ENCODE assay signal across 8 cellular contexts in the genomic region with DNA sequence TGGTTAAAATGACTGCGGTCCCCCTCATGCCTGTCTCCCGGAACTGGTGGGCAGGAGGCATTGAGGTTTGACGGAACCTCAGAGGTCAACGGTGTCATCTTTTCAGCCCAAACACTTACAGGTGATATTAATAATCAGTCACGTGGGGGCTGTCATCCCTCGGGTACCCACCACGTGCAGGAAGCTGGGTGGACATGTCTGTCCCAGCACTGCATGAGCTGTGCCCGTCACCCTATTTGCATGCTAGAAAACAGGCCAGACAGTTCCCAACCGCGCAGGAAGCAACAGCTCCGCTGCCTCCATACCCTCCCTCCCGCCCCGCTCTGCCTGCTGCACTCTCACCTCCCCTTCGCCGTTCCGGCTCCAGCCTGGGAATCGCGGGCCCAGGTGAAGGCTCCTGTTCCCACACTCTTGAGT. TPM values are rescaled to one million over a fixed set of nuclear protein-coding genes. Genes with fewer than 3 reads are reported as not detected.
A peak's percentile ranks its signal among the peaks of the same experiment; 100 is the strongest.
DNase-seq lines count a peak whose midpoint lies in the region; ATAC-seq and TF ChIP-seq lines count a peak whose summit lies in the region.

No MANE protein-coding gene starts in this region.

- no peak overlapping the region for H3K27ac ChIP-seq in thyroid gland

- peaks cover 3 to 6% of the 10 kb centered on the region in 2 donors for H3K36me3 ChIP-seq in thyroid gland

- H3K36me3 Mint-ChIP-seq in mesothelial cell of epicardium, result peaks cover 15% of the 10 kb centered on the region

- TF ChIP-seq CTCF in GM10266 (IDR thresholded peaks at IDR 0.05; ENCODE audit: control insufficient read depth, insufficient read depth, low read depth, missing control alignments) (no peak), mesothelial cell of epicardium (IDR thresholded peaks at IDR 0.05; ENCODE audit: unreplicated experiment) (no peak), thyroid gland (IDR thresholded peaks at IDR 0.05) (no peak)

- ATAC-seq in HG02840 (IDR thresholded peaks at IDR 0.05; ENCODE audit: low FRiP score, unreplicated experiment), result peak; percentile 34

- DNase-seq in GM10266 (ENCODE audit: extremely low spot score) (peak; percentile 74), mesothelial cell of epicardium (ENCODE audit: low spot score in 2 of 2, unreplicated experiment in 2 of 2) (no peak), thyroid gland (no peak), DMS 273 treated with DMSO at 0.1 percent for 48 hours (lab: John Stamatoyannopoulos, UW) (no peak), mesenteric fat pad (ENCODE audit: low spot score) (no peak), hepatic stellate cell (ENCODE audit: low spot score) (no peak)
- peak; percentile 51 for DNase-seq in activated CD8-positive, alpha-beta memory T cell treated with anti-CD3 and anti-CD28 coated beads, Interleukin-2, amount 50 U/mL, for 4 hours

- no peaks in the 10 kb centered on the region for H3K9me3 ChIP-seq in thyroid gland

- H3K4me1 ChIP-seq in thyroid gland, result peaks cover 24 to 36% of the 10 kb centered on the region in 2 donors

- H3K9me3 Mint-ChIP-seq in mesothelial cell of epicardium, result no peaks in the 10 kb centered on the region

- peaks cover 9% of the 10 kb centered on the region for H3K4me1 Mint-ChIP-seq in mesothelial cell of epicardium

- intact Hi-C loops in thyroid gland (cut with DNase I), result no loop called here

- H3K4me3 ChIP-seq in thyroid gland (replicated peaks in 1 of 3), result no peak overlapping the region

- peaks cover 14% of the 10 kb centered on the region for H3K27me3 ChIP-seq in thyroid gland

- peaks cover 40% of the 10 kb centered on the region for H3K27me3 Mint-ChIP-seq in mesothelial cell of epicardium (ENCODE audit: low read depth)

- 10 to 15% methylated on average over 10 to 16 of the region's 18 CpGs for WGBS in thyroid gland, 2 donors

- H3K27ac Mint-ChIP-seq in mesothelial cell of epicardium, result no peak overlapping the region

- no peak for TF ChIP-seq POLR2A in thyroid gland (IDR thresholded peaks at IDR 0.05)

- peak overlapping the region; percentile 47 for H3K4me3 Mint-ChIP-seq in mesothelial cell of epicardium

RNA-seq across cellular contexts. Expression of a gene that starts 1.4 kb away (rescaled TPM):
- total RNA-seq in mesothelial cell of epicardium (0.49 to 1.3 TPM (median 1.0 TPM) in 3 replicates), thyroid gland (not detected), mesenteric fat pad (not detected)

RNA-seq across cellular contexts. Expression of a gene that starts 7.2 kb away (rescaled TPM):
- 22.8 to 26.5 TPM (median 23.7 TPM) in 3 replicates for total RNA-seq in mesothelial cell of epicardium
- 10 to 100 TPM in 3 of 4 donors, 1 to 10 TPM in 1; 7.8 to 37.2 (median 22.3) TPM for total RNA-seq in thyroid gland
- 15.7 TPM for total RNA-seq in mesenteric fat pad

RNA-seq across cellular contexts. Expression of a gene that starts 9.9 kb away (rescaled TPM):
- total RNA-seq in mesothelial cell of epicardium (0.42 to 1.3 TPM (median 0.73 TPM) in 3 replicates), thyroid gland (not detected), mesenteric fat pad (not detected)

RNA-seq across cellular contexts. Expression of a gene that starts 18.5 kb away (rescaled TPM):
- 50.6 to 52.7 TPM (median 52.7 TPM) in 3 replicates for total RNA-seq in mesothelial cell of epicardium
- 10 to 100 TPM; 19.0 to 38.4 (median 27.4) TPM for total RNA-seq in thyroid gland
- 50.5 TPM for total RNA-seq in mesenteric fat pad

RNA-seq across cellular contexts. Expression of a gene that starts 19.3 kb away (rescaled TPM):
- 35.5 to 40.6 TPM (median 37.2 TPM) in 3 replicates for total RNA-seq in mesothelial cell of epicardium
- total RNA-seq in thyroid gland, result 10 to 100 TPM; 34.4 to 91.8 (median 53.7) TPM
- total RNA-seq in mesenteric fat pad, result 26.5 TPM

Comparison
In these comparisons a context has a peak if more than half of its experiments do, and no peak if none do; other contexts are left out.
1. DNase-seq: peak in GM10266 (single experiment) and activated CD8-positive, alpha-beta memory T cell treated with anti-CD3 and anti-CD28 coated beads, Interleukin-2, amount 50 U/mL, for 4 hours (single experiment); none in mesothelial cell of epicardium (0 of 2), thyroid gland (0 of 2), DMS 273 treated with DMSO at 0.1 percent for 48 hours (single experiment), mesenteric fat pad (single experiment) and hepatic stellate cell (single experiment).